Comparison of ENCODE assay signal across 8 cellular contexts in genomic region chr1:71049951-71050598, GRCh38. TPM values are rescaled to one million over a fixed set of nuclear protein-coding genes. Genes with fewer than 3 reads are reported as not detected.
DNase-seq lines count a peak whose midpoint lies in the region; ATAC-seq, FAIRE-seq and TF ChIP-seq lines count a peak whose summit lies in the region.

No MANE protein-coding gene starts in this region.

- POLR2A ChIA-PET in MCF 10A (lab: Yijun Ruan, JAX) = interaction anchor here (1.2 kb wide), 1 partner anchor 523 kb away, joined by 4 read pairs; no protein-coding TSS in a partner anchor

- peaks cover 47% of the 10 kb centered on the region for H3K27me3 Mint-ChIP-seq in MCF 10A (ENCODE audit: insufficient read depth, unreplicated experiment)

- TF ChIP-seq EP300 in stomach (IDR thresholded peaks at IDR 0.05) = no peak

- CTCF ChIA-PET in MCF 10A (lab: Yijun Ruan, JAX) = interaction anchor here (0.6 to 4.8 kb wide), 21 partner anchors 11 to 1232 kb away, joined by 3 to 50 read pairs (median 4); partner anchors contain the start of gene NEGR1

- intact Hi-C loops in MCF 10A (cut with micrococcal nuclease) = loop anchor here (1.0 to 5.0 kb wide), 3 partner anchors 365 to 913 kb away; no protein-coding TSS in a partner anchor
- intact Hi-C loops in stomach (cut with DNase I; ENCODE audit: low total_unique reads) = loop anchor here (10.0 kb wide), 1 partner anchor 365 kb away; no protein-coding TSS in a partner anchor

- BruUV-seq in MCF 10A (replicated peaks; lab: Mats Ljungman, UMichigan) = no TSS peak

- H3K27ac ChIP-seq in stomach = no peak overlapping the region

- no peaks in the 10 kb centered on the region for H3K4me1 Mint-ChIP-seq in MCF 10A (ENCODE audit: insufficient read depth, unreplicated experiment)

- peaks cover 8 to 33% (median 27%) of the 10 kb centered on the region in 4 donors for H3K4me1 ChIP-seq in stomach

- FAIRE-seq in islet of Langerhans (lab: Jason Lieb, UNC) = peak; percentile 96

- ATAC-seq in GM21576 (IDR thresholded peaks at IDR 0.05; ENCODE audit: unreplicated experiment) = peak; percentile 61

- peak; percentile 58 for TF ChIP-seq CTCF in MCF 10A (IDR thresholded peaks at IDR 0.05; ENCODE audit: unreplicated experiment)
- peak in 5 of 7 experiments; percentile 56 to 82 (median 63) for TF ChIP-seq CTCF in stomach (IDR thresholded peaks at IDR 0.05)

- DNase-seq in GM03348 (ENCODE audit: low spot score) (peak; percentile 75), HT1080 (ENCODE audit: low read depth) (peak; percentile 66), NCI-H82 treated with DMSO at 0.1 percent for 48 hours (lab: John Stamatoyannopoulos, UW; ENCODE audit: unreplicated experiment) (peak; percentile 69), MCF 10A (ENCODE audit: unreplicated experiment) (peak; percentile 69), stomach (no peak)
- DNase-seq in stimulated activated naive CD4-positive, alpha-beta T cell treated with Interleukin-2 at 50 U/mL for 16 hours (lab: John Stamatoyannopoulos, UW) = no peak

- H3K9me3 ChIP-seq in stomach = no peaks in the 10 kb centered on the region

- peaks cover 0 to 36% (median 22%) of the 10 kb centered on the region in 3 donors for H3K27me3 ChIP-seq in stomach

- peaks cover 12% of the 10 kb centered on the region for H3K36me3 Mint-ChIP-seq in MCF 10A (ENCODE audit: insufficient read depth, unreplicated experiment)

- no peak for TF ChIP-seq POLR2A in stomach (IDR thresholded peaks at IDR 0.05)

- no peak overlapping the region for H3K4me3 ChIP-seq in stomach

- H3K4me3 Mint-ChIP-seq in MCF 10A (ENCODE audit: unreplicated experiment) = no peak overlapping the region

- 0% methylated on average over 1 of the region's 1 CpG for WGBS in stomach, 5 donors

- H3K9me3 Mint-ChIP-seq in MCF 10A (ENCODE audit: unreplicated experiment) = no peaks in the 10 kb centered on the region

- H3K36me3 ChIP-seq in stomach = no peaks in the 10 kb centered on the region

- H3K27ac Mint-ChIP-seq in MCF 10A (ENCODE audit: low read depth, unreplicated experiment) = no peak overlapping the region

RNA-seq across cellular contexts. Expression of gene PTGER3, which starts 2.5 kb away (rescaled TPM):
- total RNA-seq in HT1080 (2014; rRNA removed; shearing (Covaris generic)) = 0.07 TPM in 1 of 2 replicates, not detected in the other
- polyA plus RNA-seq in HT1080 (2015; cell fraction: cytosol; rRNA removed) = 0.02 TPM in 1 of 2 replicates, not detected in the other
- 0.02 and 0.06 TPM in 2 replicates for polyA plus RNA-seq in HT1080 (2015; cell fraction: nucleus; rRNA removed)
- total RNA-seq in MCF 10A (2022) (not detected in 2 replicates), stomach (10 to 100 TPM in 4 of 5 donors, 1 to 10 TPM in 1; 2.3 to 44.3 (median 22.7) TPM)
- 10 to 100 TPM in 2 of 3 donors, 1 to 10 TPM in 1; 3.3 to 15.9 (median 14.5) TPM for polyA plus RNA-seq in stomach

RNA-seq across cellular contexts. Expression of gene ZRANB2, which starts 30.8 kb away (rescaled TPM):
- 27.9 and 34.2 TPM in 2 replicates for total RNA-seq in HT1080 (2014; rRNA removed; shearing (Covaris generic))
- 69.7 and 78.0 TPM in 2 replicates for polyA plus RNA-seq in HT1080 (2015; cell fraction: cytosol; rRNA removed)
- 482 and 488 TPM in 2 replicates for polyA plus RNA-seq in HT1080 (2015; cell fraction: nucleus; rRNA removed)
- total RNA-seq in MCF 10A (2022) (134 and 164 TPM in 2 replicates), stomach (100 to 1,000 TPM in 1 of 5 donors, 10 to 100 TPM in 4; 33.9 to 178 (median 68.3) TPM)
- 10 to 100 TPM; 19.9 to 47.0 (median 21.9) TPM for polyA plus RNA-seq in stomach

Comparison
In these comparisons a context has a peak if more than half of its experiments do, and no peak if none do; other contexts are left out.
1. DNase-seq: peak in GM03348 (single experiment), HT1080 (single experiment), NCI-H82 treated with DMSO at 0.1 percent for 48 hours (single experiment) and MCF 10A (single experiment); none in stomach (single experiment) and stimulated activated naive CD4-positive, alpha-beta T cell treated with Interleukin-2 at 50 U/mL for 16 hours (single experiment).